Comparison of ENCODE assay signal across 1 cellular context in the genomic region with DNA sequence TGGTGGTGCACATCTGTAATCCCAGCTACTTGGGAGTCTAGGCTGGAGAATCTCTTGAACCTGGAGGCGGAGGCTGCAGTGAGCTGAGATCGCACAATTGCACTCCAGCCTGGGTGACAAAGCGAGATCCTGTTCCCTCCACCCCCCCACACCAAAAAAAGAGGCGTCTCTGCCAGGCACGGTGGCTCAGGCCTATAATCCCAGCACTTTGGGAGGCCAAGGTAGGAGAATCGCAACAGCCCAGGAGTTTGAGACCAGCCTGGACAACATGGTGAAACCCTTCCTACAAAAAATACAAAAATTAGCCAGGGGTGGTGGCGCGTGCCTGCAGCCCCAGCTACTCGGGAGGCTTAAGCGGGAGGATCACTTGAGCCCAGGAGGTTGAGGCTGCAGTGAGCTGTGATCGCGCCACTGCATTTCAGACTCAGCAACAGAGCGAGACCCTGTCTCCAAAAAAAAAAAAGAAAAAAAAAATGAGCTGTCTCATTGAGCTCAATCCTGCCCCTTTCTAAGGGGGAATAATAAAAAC.
TF ChIP-seq lines count a peak whose summit lies in the region.

No MANE protein-coding gene starts in this region.

TF ChIP-seq in HepG2, 621 proteins besides CTCF, POLR2A, EP300 and RAD21:
- TF ChIP-seq ZNF460 (CRISPR knock-in tag; IDR thresholded peaks at IDR 0.05; ENCODE audit: borderline replicate concordance) (peak; percentile 60; the same call in 1 of the 2 replicates), TEAD3 (CRISPR knock-in tag; optimal IDR thresholded peaks at IDR 0.05; ENCODE audit: borderline replicate concordance) (no peak), ZNF709 (CRISPR knock-in tag; IDR thresholded peaks at IDR 0.05) (no peak), NFE2L2 (IDR thresholded peaks at IDR 0.05; ENCODE audit: low read length) (no peak), NR2C2 (CRISPR knock-in tag; IDR thresholded peaks at IDR 0.05; ENCODE audit: borderline replicate concordance) (no peak)
- TF ChIP-seq, protein P1, sequence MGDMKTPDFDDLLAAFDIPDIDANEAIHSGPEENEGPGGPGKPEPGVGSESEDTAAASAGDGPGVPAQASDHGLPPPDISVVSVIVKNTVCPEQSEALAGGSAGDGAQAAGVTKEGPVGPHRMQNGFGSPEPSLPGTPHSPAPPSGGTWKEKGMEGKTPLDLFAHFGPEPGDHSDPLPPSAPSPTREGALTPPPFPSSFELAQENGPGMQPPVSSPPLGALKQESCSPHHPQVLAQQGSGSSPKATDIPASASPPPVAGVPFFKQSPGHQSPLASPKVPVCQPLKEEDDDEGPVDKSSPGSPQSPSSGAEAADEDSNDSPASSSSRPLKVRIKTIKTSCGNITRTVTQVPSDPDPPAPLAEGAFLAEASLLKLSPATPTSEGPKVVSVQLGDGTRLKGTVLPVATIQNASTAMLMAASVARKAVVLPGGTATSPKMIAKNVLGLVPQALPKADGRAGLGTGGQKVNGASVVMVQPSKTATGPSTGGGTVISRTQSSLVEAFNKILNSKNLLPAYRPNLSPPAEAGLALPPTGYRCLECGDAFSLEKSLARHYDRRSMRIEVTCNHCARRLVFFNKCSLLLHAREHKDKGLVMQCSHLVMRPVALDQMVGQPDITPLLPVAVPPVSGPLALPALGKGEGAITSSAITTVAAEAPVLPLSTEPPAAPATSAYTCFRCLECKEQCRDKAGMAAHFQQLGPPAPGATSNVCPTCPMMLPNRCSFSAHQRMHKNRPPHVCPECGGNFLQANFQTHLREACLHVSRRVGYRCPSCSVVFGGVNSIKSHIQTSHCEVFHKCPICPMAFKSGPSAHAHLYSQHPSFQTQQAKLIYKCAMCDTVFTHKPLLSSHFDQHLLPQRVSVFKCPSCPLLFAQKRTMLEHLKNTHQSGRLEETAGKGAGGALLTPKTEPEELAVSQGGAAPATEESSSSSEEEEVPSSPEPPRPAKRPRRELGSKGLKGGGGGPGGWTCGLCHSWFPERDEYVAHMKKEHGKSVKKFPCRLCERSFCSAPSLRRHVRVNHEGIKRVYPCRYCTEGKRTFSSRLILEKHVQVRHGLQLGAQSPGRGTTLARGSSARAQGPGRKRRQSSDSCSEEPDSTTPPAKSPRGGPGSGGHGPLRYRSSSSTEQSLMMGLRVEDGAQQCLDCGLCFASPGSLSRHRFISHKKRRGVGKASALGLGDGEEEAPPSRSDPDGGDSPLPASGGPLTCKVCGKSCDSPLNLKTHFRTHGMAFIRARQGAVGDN (CRISPR knock-in tag; IDR thresholded peaks at IDR 0.05) = 0 out of 2 replicates have a peak, but pooled peaks have one; percentile 17
